Comparison of ENCODE assay signal across 18 cellular contexts in genomic region chr1:113168946-113169345, GRCh38.
DNase-seq lines count a peak whose midpoint lies in the region; TF ChIP-seq lines count a peak whose summit lies in the region.
"Had no signal": no experiment of that assay in that cellular context is flagged by ENCODE, and none has a peak within 500 bp of the region (broad histone marks: within the 10 kb centered on the region; RNA-seq: fewer than 3 reads in every experiment).

No MANE protein-coding gene starts in this region.

- peaks cover 14 to 16% of the 10 kb centered on the region in 2 donors for H3K4me1 ChIP-seq in thyroid gland
- H3K4me1 ChIP-seq: A549, Caco-2 had no signal

- no peak overlapping the region for H3K4me3 ChIP-seq in thyroid gland (replicated peaks in 1 of 3)
- H3K4me3 ChIP-seq: A549, GM12878, GM23248 had no signal

- H3K27ac ChIP-seq in thyroid gland, result peak overlapping the region; percentile 53 to 71 (median 59)
- H3K27ac ChIP-seq: 22Rv1, A549, C4-2B, GM23248, HL-60 had no signal

- TF ChIP-seq POLR2A in thyroid gland (IDR thresholded peaks at IDR 0.05), result no peak

- no peaks in the 10 kb centered on the region for H3K27me3 ChIP-seq in thyroid gland

- H3K9me3 ChIP-seq in thyroid gland, result no peaks in the 10 kb centered on the region
- H3K9me3 ChIP-seq: A549, Caco-2 had no signal

- intact Hi-C loops in thyroid gland (cut with DNase I), result no loop called here

- TF ChIP-seq CTCF in thyroid gland (IDR thresholded peaks at IDR 0.05), result no peak

- DNase-seq in NCI-H1092 treated with DMSO at 0.1 percent for 48 hours (lab: John Stamatoyannopoulos, UW), result peak; percentile 15
- DNase-seq in NCI-H1092 (lab: John Stamatoyannopoulos, UW), result no peak
- DNase-seq in ELF-1 (ENCODE audit: low read depth, low spot score), result peak; percentile 10
- peak; percentile 70 for DNase-seq in NCI-H446 treated with DMSO at 0.1 percent for 48 hours (lab: John Stamatoyannopoulos, UW)
- peak; percentile 86 to 90 for DNase-seq in thyroid gland
- no peak for DNase-seq in middle frontal gyrus (ENCODE audit: extremely low spot score, low spot score)
- DNase-seq in foreskin melanocyte, result no peak
- DNase-seq: AML-193; Caco-2; CD4-positive, alpha-beta T cell; GM23248; HFFc6; IMR-90 had no signal

- no peaks in the 10 kb centered on the region for H3K36me3 ChIP-seq in thyroid gland

- 24 to 41% methylated on average over 10 of the region's 10 CpGs for WGBS in thyroid gland, 2 donors

Comparison
In these comparisons a context has a peak if more than half of its experiments do, and no peak if none do; other contexts are left out.
1. DNase-seq: peak in NCI-H1092 treated with DMSO at 0.1 percent for 48 hours (single experiment), ELF-1 (single experiment), NCI-H446 treated with DMSO at 0.1 percent for 48 hours (single experiment) and thyroid gland (2 of 2); none in NCI-H1092 (single experiment), middle frontal gyrus (single experiment) and foreskin melanocyte (single experiment).